Comparison of ENCODE assay signal across 10 cellular contexts in genomic region chr3:11592460-11593298, GRCh38. TPM values are rescaled to one million over a fixed set of nuclear protein-coding genes. Genes with fewer than 3 reads are reported as not detected.
DNase-seq lines count a peak whose midpoint lies in the region; ATAC-seq and TF ChIP-seq lines count a peak whose summit lies in the region.
"Had no signal": no experiment of that assay in that cellular context is flagged by ENCODE, and none has a peak within 500 bp of the region (broad histone marks: within the 10 kb centered on the region; RNA-seq: fewer than 3 reads in every experiment).

No MANE protein-coding gene starts in this region.

- in situ Hi-C loops in GM23248 (cut with MboI) = no loop called here

- no peak for TF ChIP-seq EP300 in sigmoid colon (IDR thresholded peaks at IDR 0.05)

- peak overlapping the region; percentile 65 for H3K9ac ChIP-seq in GM23248

- intact Hi-C loops in body of pancreas (cut with DNase I) = no loop called here
- intact Hi-C loops in sigmoid colon (cut with DNase I) = loop anchor here (2.0 to 5.0 kb wide), 2 partner anchors 50 to 125 kb away; partner anchors contain the start of gene VGLL4

- no peak overlapping the region for H2AFZ ChIP-seq in GM23248

- H3K4me1 ChIP-seq in GM23248 (ENCODE audit: insufficient read depth) (peaks cover 38% of the 10 kb centered on the region), body of pancreas (peaks cover 52% of the 10 kb centered on the region), sigmoid colon (peaks cover 0 to 79% (median 70%) of the 10 kb centered on the region in 4 donors)

- H4K20me1 ChIP-seq in GM23248 (ENCODE audit: insufficient read depth) = no peaks in the 10 kb centered on the region

- H3K4me2 ChIP-seq in GM23248 (ENCODE audit: unreplicated experiment) = peak overlapping the region; percentile 60

- H3K27ac ChIP-seq in GM23248 = peak overlapping the region; percentile 85
- H3K27ac ChIP-seq in body of pancreas = peak overlapping the region; percentile 17 to 79 (median 62)
- H3K27ac ChIP-seq in layer of hippocampus (ENCODE audit: low read depth, low read length) = peak overlapping the region; percentile 90
- peak overlapping the region; percentile 69 to 84 (median 78) for H3K27ac ChIP-seq in sigmoid colon

- no peaks in the 10 kb centered on the region for H3K9me3 ChIP-seq in GM23248 (ENCODE audit: low read depth)
- no peaks in the 10 kb centered on the region for H3K9me3 ChIP-seq in body of pancreas
- no peaks in the 10 kb centered on the region for H3K9me3 ChIP-seq in sigmoid colon

- DNase-seq in GM23248 (peak; percentile 76), body of pancreas (no peak), sigmoid colon (no peak), Kasumi-1 (lab: John Stamatoyannopoulos, UW) (no peak)
- DNase-seq: central memory CD4-positive, alpha-beta T cell had no signal

- peaks cover 51% of the 10 kb centered on the region for H3F3A ChIP-seq in GM23248 (ENCODE audit: insufficient read depth)

- TF ChIP-seq CTCF in body of pancreas (IDR thresholded peaks at IDR 0.05) (no peak), sigmoid colon (IDR thresholded peaks at IDR 0.05) (no peak)

- no peak for TF ChIP-seq POLR2A in body of pancreas (IDR thresholded peaks at IDR 0.05)
- no peak for TF ChIP-seq POLR2A in sigmoid colon (IDR thresholded peaks at IDR 0.05)

- no peaks in the 10 kb centered on the region for H3K9me2 ChIP-seq in GM23248 (ENCODE audit: insufficient read depth)

- peaks cover 95% of the 10 kb centered on the region for H3K79me2 ChIP-seq in GM23248 (ENCODE audit: insufficient read depth)

- H3K27me3 ChIP-seq in GM23248 (replicated peaks; ENCODE audit: insufficient read depth) (no peaks in the 10 kb centered on the region), body of pancreas (no peaks in the 10 kb centered on the region), layer of hippocampus (ENCODE audit: control insufficient read depth, insufficient read depth, low read length) (no peaks in the 10 kb centered on the region), sigmoid colon (no peaks in the 10 kb centered on the region)

- no peak for ATAC-seq in body of pancreas
- no peak for ATAC-seq in GM21825 (IDR thresholded peaks at IDR 0.05; ENCODE audit: unreplicated experiment)
- ATAC-seq in GM18511 (IDR thresholded peaks at IDR 0.05; ENCODE audit: unreplicated experiment) = no peak
- no peak for ATAC-seq in GM18867 (IDR thresholded peaks at IDR 0.05; ENCODE audit: unreplicated experiment)
- ATAC-seq: activated CD4-positive, CD25-positive, alpha-beta regulatory T cell treated with anti-CD3 and anti-CD28 coated beads, Interleukin-2, amount 50 U/mL, for 24 hours had no signal

- no peaks in the 10 kb centered on the region; the same call in 1 of the 2 replicates for H3K36me3 ChIP-seq in GM23248 (ENCODE audit: low read depth)
- no peaks in the 10 kb centered on the region for H3K36me3 ChIP-seq in body of pancreas (replicated peaks in 1 of 2; ENCODE audit: insufficient read depth in 1 of 2, low read depth in 2 of 2)
- no peaks in the 10 kb centered on the region for H3K36me3 ChIP-seq in sigmoid colon

- WGBS in GM23248 (ENCODE audit: low coverage in 1 of 2, low lambda C conversion rate in 2 of 2, missing lambda C conversion rate in 2 of 2), 2 experiments = 10 to 13% methylated on average over 14 of the region's 14 CpGs
- WGBS in body of pancreas, 2 donors = 77% methylated on average over 14 of the region's 14 CpGs
- 69 to 73% methylated on average over 14 of the region's 14 CpGs for WGBS in sigmoid colon, 2 donors

- H3K4me3 ChIP-seq in GM23248 = peak overlapping the region; percentile 31; the same call in 1 of the 2 replicates
- no peak overlapping the region for H3K4me3 ChIP-seq in body of pancreas
- H3K4me3 ChIP-seq in sigmoid colon = no peak overlapping the region

RNA-seq across cellular contexts. Expression of gene VGLL4, which starts 51.0 kb away (rescaled TPM):
- total RNA-seq in GM23248 (2014; rRNA removed; shearing (Covaris generic)) = 46.5 and 54.9 TPM in 2 replicates
- polyA plus RNA-seq in GM23248 (2016; fragmentation: Nextera tagmentation; extraction: Ambion mirVana) = 30.9 and 32.4 TPM in 2 replicates
- total RNA-seq in body of pancreas = 10 to 100 TPM; 66.4 to 91.0 TPM
- 10 to 100 TPM; 26.4 to 56.5 (median 50.5) TPM for total RNA-seq in sigmoid colon
- polyA plus RNA-seq in sigmoid colon = 10 to 100 TPM; 27.0 to 41.5 (median 29.4) TPM
